In the genomic region with DNA sequence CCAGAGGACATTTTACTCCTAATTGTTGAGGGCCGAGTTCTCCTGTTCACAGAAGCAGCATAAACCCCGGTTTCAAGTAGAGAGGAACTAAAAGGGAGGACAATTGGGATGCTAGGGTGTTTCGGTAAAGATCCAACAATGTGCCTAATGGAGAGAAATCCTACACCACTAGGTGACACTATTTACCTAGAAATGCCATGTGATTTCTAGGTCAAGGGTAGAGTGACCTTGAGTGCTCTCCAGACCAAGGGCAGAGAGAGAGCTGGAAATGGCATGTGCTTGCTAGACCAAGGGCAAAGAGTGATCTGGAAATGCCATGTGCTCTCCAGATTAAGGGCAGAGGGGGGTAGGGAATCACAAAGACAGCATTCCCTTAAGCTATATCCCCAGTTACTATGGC, we compare ENCODE assay signal across 17 cellular contexts.
"Had no signal": no experiment of that assay in that cellular context is flagged by ENCODE, and none has a peak within 500 bp of the region (broad histone marks: within the 10 kb centered on the region; RNA-seq: fewer than 3 reads in every experiment).

No MANE protein-coding gene starts in this region.

- H3K4me3 Mint-ChIP-seq: activated CD4-positive, alpha-beta T cell treated with anti-CD3 and anti-CD28 coated beads, Interleukin-2, amount 10 ng/mL, durations not matched to agents 7 days and 5 days; activated CD8-positive, alpha-beta T cell treated with anti-CD3 and anti-CD28 coated beads, Interleukin-2, amount 10 ng/mL, durations not matched to agents 7 days and 5 days; activated naive CD4-positive, alpha-beta T cell treated with anti-CD3 and anti-CD28 coated beads, Interleukin-2, amount 10 ng/mL, durations not matched to agents 7 days and 5 days; activated naive CD8-positive, alpha-beta T cell treated with anti-CD3 and anti-CD28 coated beads, Interleukin-2, amount 50 U/mL, for 24 hours; activated T-cell treated with anti-CD3 and anti-CD28 coated beads, Interleukin-2, amount 50 U/mL, for 4 hours; brain; central memory CD8-positive, alpha-beta T cell had no signal

- H3K27ac Mint-ChIP-seq: activated CD4-positive, alpha-beta T cell treated with anti-CD3 and anti-CD28 coated beads, Interleukin-2, amount 10 ng/mL, durations not matched to agents 7 days and 5 days; activated CD8-positive, alpha-beta T cell treated with anti-CD3 and anti-CD28 coated beads, Interleukin-2, amount 10 ng/mL, durations not matched to agents 7 days and 5 days; activated naive CD4-positive, alpha-beta T cell treated with anti-CD3 and anti-CD28 coated beads, Interleukin-2, amount 10 ng/mL, durations not matched to agents 7 days and 5 days; activated naive CD8-positive, alpha-beta T cell treated with anti-CD3 and anti-CD28 coated beads, Interleukin-2, amount 50 U/mL, for 24 hours; brain had no signal

- H3K4me1 ChIP-seq: colonic mucosa, left lung, tibial nerve had no signal

- DNase-seq: activated CD4-positive, alpha-beta T cell treated with anti-CD3 and anti-CD28 coated beads, Interleukin-2, amount 10 ng/mL, durations not matched to agents 7 days and 5 days; activated CD8-positive, alpha-beta T cell treated with anti-CD3 and anti-CD28 coated beads, Interleukin-2, amount 10 ng/mL, durations not matched to agents 7 days and 5 days; activated naive CD4-positive, alpha-beta T cell treated with anti-CD3 and anti-CD28 coated beads, Interleukin-2, amount 10 ng/mL, durations not matched to agents 7 days and 5 days; activated naive CD8-positive, alpha-beta T cell treated with anti-CD3 and anti-CD28 coated beads, Interleukin-2, amount 50 U/mL, for 24 hours; activated T-cell treated with anti-CD3 and anti-CD28 coated beads, Interleukin-2, amount 50 U/mL, for 4 hours; anterior cingulate cortex; colonic mucosa; head of caudate nucleus; left lung; mammary epithelial cell; midbrain; occipital lobe; stimulated activated naive CD8-positive, alpha-beta T cell treated with anti-CD3 and anti-CD28 coated beads, Interleukin-15, Interleukin-2, amounts not matched to agents 100 U/mL and 50 U/mL, for 24 hours had no signal

- H3K27me3 Mint-ChIP-seq: activated CD4-positive, alpha-beta T cell treated with anti-CD3 and anti-CD28 coated beads, Interleukin-2, amount 10 ng/mL, durations not matched to agents 7 days and 5 days; activated naive CD4-positive, alpha-beta T cell treated with anti-CD3 and anti-CD28 coated beads, Interleukin-2, amount 10 ng/mL, durations not matched to agents 7 days and 5 days; activated naive CD8-positive, alpha-beta T cell treated with anti-CD3 and anti-CD28 coated beads, Interleukin-2, amount 50 U/mL, for 24 hours; brain; central memory CD8-positive, alpha-beta T cell had no signal

- ATAC-seq: activated CD4-positive, CD25-positive, alpha-beta regulatory T cell treated with anti-CD3 and anti-CD28 coated beads, Interleukin-2, amount 50 U/mL, for 24 hours; activated CD8-positive, alpha-beta T cell treated with anti-CD3 and anti-CD28 coated beads, Interleukin-2, amount 10 ng/mL, durations not matched to agents 7 days and 5 days; activated naive CD8-positive, alpha-beta T cell treated with anti-CD3 and anti-CD28 coated beads, Interleukin-2, amount 50 U/mL, for 24 hours; activated T-cell treated with anti-CD3 and anti-CD28 coated beads, Interleukin-2, amount 50 U/mL, for 4 hours; left lung; stimulated activated naive CD8-positive, alpha-beta T cell treated with anti-CD3 and anti-CD28 coated beads, Interleukin-15, Interleukin-2, amounts not matched to agents 100 U/mL and 50 U/mL, for 24 hours had no signal

- H3K27me3 ChIP-seq: colonic mucosa, left lung, tibial nerve had no signal

- H3K36me3 Mint-ChIP-seq: activated naive CD4-positive, alpha-beta T cell treated with anti-CD3 and anti-CD28 coated beads, Interleukin-2, amount 10 ng/mL, durations not matched to agents 7 days and 5 days; brain had no signal

- H3K4me3 ChIP-seq: colonic mucosa, left lung, tibial nerve had no signal

- H3K27ac ChIP-seq: colonic mucosa, left lung, tibial nerve had no signal

- H3K36me3 ChIP-seq: colonic mucosa, left lung, tibial nerve had no signal

- H3K9me3 ChIP-seq: colonic mucosa had no signal

- H3K4me1 Mint-ChIP-seq: activated CD4-positive, alpha-beta T cell treated with anti-CD3 and anti-CD28 coated beads, Interleukin-2, amount 10 ng/mL, durations not matched to agents 7 days and 5 days; activated naive CD4-positive, alpha-beta T cell treated with anti-CD3 and anti-CD28 coated beads, Interleukin-2, amount 10 ng/mL, durations not matched to agents 7 days and 5 days; activated naive CD8-positive, alpha-beta T cell treated with anti-CD3 and anti-CD28 coated beads, Interleukin-2, amount 50 U/mL, for 24 hours; central memory CD8-positive, alpha-beta T cell had no signal
